30 cellular contexts compared by ENCODE assay signal in the genomic region with DNA sequence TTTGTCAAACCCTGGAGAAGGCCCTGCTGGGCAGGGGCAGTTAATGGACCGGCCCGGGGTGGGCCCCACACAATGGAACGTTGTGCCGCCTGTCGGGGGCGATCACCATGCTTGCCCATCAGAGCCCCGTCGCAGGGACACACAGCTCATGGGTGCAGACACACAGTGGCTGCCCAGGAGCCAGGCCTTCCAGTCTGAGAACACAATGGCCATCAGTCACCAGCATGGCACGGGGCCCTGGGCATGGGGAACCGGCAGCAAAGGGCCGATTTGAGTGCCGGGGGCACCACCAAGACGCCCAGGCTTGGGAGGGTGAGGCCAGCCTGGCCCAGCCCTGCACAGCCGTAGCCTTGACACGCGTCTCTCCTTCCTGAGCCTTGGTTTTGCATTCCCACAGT. TPM values are rescaled to one million over a fixed set of nuclear protein-coding genes. Genes with fewer than 3 reads are reported as not detected.
"Had no signal": no experiment of that assay in that cellular context is flagged by ENCODE, and none has a peak within 500 bp of the region (broad histone marks: within the 10 kb centered on the region; RNA-seq: fewer than 3 reads in every experiment).

No MANE protein-coding gene starts in this region.

- H3K9me3 ChIP-seq: adrenal gland, SK-N-SH, uterus had no signal

- H3K79me2 ChIP-seq: hepatocyte had no signal

- H3K9ac ChIP-seq: SK-N-SH had no signal

- DNase-seq: activated CD4-positive, alpha-beta T cell treated with anti-CD3 and anti-CD28 coated beads for 1 hour; activated CD4-positive, alpha-beta T cell treated with anti-CD3 and anti-CD28 coated beads, Interleukin-2, amount 50 U/mL, for 1 hour; activated CD8-positive, alpha-beta T cell treated with anti-CD3 and anti-CD28 coated beads, Interleukin-2, amount 10 ng/mL, durations not matched to agents 7 days and 5 days; activated naive CD4-positive, alpha-beta T cell; activated T-cell treated with anti-CD3 and anti-CD28 coated beads, Interleukin-2, amount 50 U/mL, for 24 hours; adrenal gland; immature natural killer cell; kidney glomerular epithelial cell; nephron progenitor cell; nucleus accumbens; retina; SK-N-SH; stimulated activated CD4-positive, alpha-beta T cell treated with anti-CD3 and anti-CD28 coated beads, Interleukin-12 subunit alpha, Interleukin-12 subunit beta, amount 100 ng/mL, for 4 hours; stimulated activated CD4-positive, alpha-beta T cell treated with anti-CD3 and anti-CD28 coated beads, Interleukin-4, amount 100 ng/mL, for 4 hours; stimulated activated naive CD8-positive, alpha-beta T cell treated with anti-CD3 and anti-CD28 coated beads, Interleukin-15, Interleukin-2, amounts not matched to agents 100 U/mL and 50 U/mL, for 24 hours; substantia nigra; T-helper 2 cell; trophoblast cell; uterus had no signal

- H3K4me3 Mint-ChIP-seq: activated CD8-positive, alpha-beta T cell treated with anti-CD3 and anti-CD28 coated beads, Interleukin-2, amount 10 ng/mL, durations not matched to agents 7 days and 5 days; activated naive CD8-positive, alpha-beta T cell; activated T-cell treated with anti-CD3 and anti-CD28 coated beads, Interleukin-2, amount 50 U/mL, for 24 hours; immature natural killer cell; memory B cell; nephron progenitor cell had no signal

- H3K27ac Mint-ChIP-seq: activated CD8-positive, alpha-beta T cell treated with anti-CD3 and anti-CD28 coated beads, Interleukin-2, amount 10 ng/mL, durations not matched to agents 7 days and 5 days; activated naive CD8-positive, alpha-beta T cell; activated T-cell treated with anti-CD3 and anti-CD28 coated beads, Interleukin-2, amount 50 U/mL, for 24 hours; activated T-helper 2 cell treated with anti-CD3 and anti-CD28 coated beads, Interferon-gamma antibody, Interleukin-2, Interleukin-4, amounts not matched to agents 10 μg/mL and 5 μg/mL and 100 μg/mL, durations not matched to agents 14 hours and 24 hours and 36 hours; immature natural killer cell; memory B cell; nephron progenitor cell had no signal

- H3K36me3 ChIP-seq: adrenal gland, uterus had no signal

- H3K9me3 Mint-ChIP-seq: activated T-cell treated with anti-CD3 and anti-CD28 coated beads, Interleukin-2, amount 50 U/mL, for 24 hours; activated T-helper 2 cell treated with anti-CD3 and anti-CD28 coated beads, Interferon-gamma antibody, Interleukin-2, Interleukin-4, amounts not matched to agents 10 μg/mL and 5 μg/mL and 100 μg/mL, durations not matched to agents 14 hours and 24 hours and 36 hours; immature natural killer cell; memory B cell; nephron progenitor cell had no signal

- H3K4me3 ChIP-seq: adrenal gland, hepatocyte, uterus had no signal

- H3K27ac ChIP-seq: adrenal gland, epithelial cell of prostate, hepatocyte, VCaP had no signal

- H3K4me1 Mint-ChIP-seq: immature natural killer cell, memory B cell had no signal

- ATAC-seq: activated CD8-positive, alpha-beta T cell treated with anti-CD3 and anti-CD28 coated beads, Interleukin-2, amount 10 ng/mL, durations not matched to agents 7 days and 5 days; stimulated activated naive CD8-positive, alpha-beta T cell treated with anti-CD3 and anti-CD28 coated beads, Interleukin-15, Interleukin-2, amounts not matched to agents 100 U/mL and 50 U/mL, for 24 hours had no signal

- H3K27me3 ChIP-seq: adrenal gland, hepatocyte, uterus had no signal

- H3K36me3 Mint-ChIP-seq: activated naive CD8-positive, alpha-beta T cell; immature natural killer cell; memory B cell had no signal

- H3K4me2 ChIP-seq: hepatocyte, SK-N-SH had no signal

- H3K4me1 ChIP-seq: adrenal gland, uterus had no signal

- H2AFZ ChIP-seq: hepatocyte had no signal

RNA-seq across cellular contexts. Expression of gene LINC01488, which starts 7.1 kb away (rescaled TPM):
- total RNA-seq: activated CD8-positive, alpha-beta T cell treated with anti-CD3 and anti-CD28 coated beads, Interleukin-2, amount 10 ng/mL, durations not matched to agents 7 days and 5 days; activated T-helper 2 cell treated with anti-CD3 and anti-CD28 coated beads, Interferon-gamma antibody, Interleukin-2, Interleukin-4, amounts not matched to agents 10 μg/mL and 5 μg/mL and 100 μg/mL, durations not matched to agents 14 hours and 24 hours and 36 hours; adrenal gland; astrocyte; fibroblast of villous mesenchyme; glomerular endothelial cell; lower leg skin; mononuclear cell; uterus had no signal
- polyA plus RNA-seq: adrenal gland, immature natural killer cell, SK-N-SH had no signal
